8 cellular contexts compared by ENCODE assay signal in the genomic region with DNA sequence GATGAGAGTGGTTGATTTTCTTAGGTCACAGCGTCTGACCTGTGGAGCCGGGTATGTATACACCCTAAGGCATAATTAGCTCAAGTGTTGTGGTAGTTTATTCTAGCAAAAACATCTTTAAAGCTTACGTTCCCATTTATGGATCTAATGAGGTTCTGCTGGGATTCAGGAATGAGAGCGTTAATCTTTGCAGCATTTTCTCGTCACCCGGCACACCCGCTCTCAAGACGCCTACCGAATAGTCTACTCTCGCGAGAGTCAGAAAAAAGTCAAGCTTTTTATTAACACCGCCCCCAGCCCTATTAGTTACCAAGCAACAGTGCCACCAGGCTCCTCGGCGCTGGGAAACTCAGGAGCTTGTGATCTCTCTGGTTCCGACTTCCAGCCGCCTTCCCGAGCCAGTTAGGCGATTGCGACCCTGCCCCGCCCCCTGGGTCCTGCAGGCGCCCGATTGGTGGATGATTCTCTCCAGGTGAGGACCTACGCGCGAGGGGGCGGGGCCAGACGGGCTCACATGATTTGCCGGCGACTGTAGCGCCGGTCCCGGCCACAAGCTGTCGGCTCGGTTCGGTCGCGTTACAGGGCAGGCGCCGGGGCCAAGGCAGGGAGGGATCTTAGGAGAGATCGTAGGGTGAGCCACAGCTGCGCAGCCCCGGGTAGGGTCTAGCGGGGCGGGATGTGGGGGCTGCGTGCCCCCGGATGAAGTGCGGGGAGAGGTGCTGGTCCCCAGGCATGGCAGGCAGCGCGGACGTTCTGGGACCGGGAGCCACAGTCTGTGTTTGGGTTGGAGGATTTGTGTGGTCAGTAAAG.
DNase-seq lines count a peak whose midpoint lies in the region; ATAC-seq and TF ChIP-seq lines count a peak whose summit lies in the region.

A gene (plus strand): TSS at position 540 of the 810 bp plus-strand sequence. CDS start 1,443 bp downstream, outside the sequence.

- peak; percentile 17 for TF ChIP-seq CTCF in coronary artery (IDR thresholded peaks at IDR 0.05)

- peak; percentile 94 for DNase-seq in AG20443 (ENCODE audit: low spot score)
- peak; percentile 99 for DNase-seq in NCI-H510A treated with DMSO at 0.1 percent for 48 hours (lab: John Stamatoyannopoulos, UW)
- peak; percentile 97 for DNase-seq in activated CD4-positive, alpha-beta T cell treated with anti-CD3 and anti-CD28 coated beads, Interleukin-2, amount 50 U/mL, for 1 hour
- peak; percentile 97 for DNase-seq in coronary artery (ENCODE audit: low spot score)
- peak; percentile 100 for DNase-seq in kidney tubule cell (ENCODE audit: low spot score)
- peak; percentile 88 to 94 for DNase-seq in stimulated activated CD4-positive, alpha-beta T cell treated with anti-CD3 and anti-CD28 coated beads, Interleukin-15, amount 100 ng/mL, for 48 hours (ENCODE audit: low read depth in 2 of 2)

- ATAC-seq in HG03354 (IDR thresholded peaks at IDR 0.05; ENCODE audit: poor library complexity, severe bottlenecking, unreplicated experiment) = peak; percentile 83

- TF ChIP-seq POLR2A in GM19099 (IDR thresholded peaks at IDR 0.05; ENCODE audit: extremely low read depth, insufficient read length, low read depth) = peak; percentile 69

- H3K4me3 ChIP-seq in coronary artery = peak within 1 kb of the TSS; percentile 96

- peak within 1 kb of the TSS; percentile 87 to 98 for H3K27ac ChIP-seq in coronary artery

Comparison
In these comparisons a context has a peak if more than half of its experiments do, and no peak if none do; other contexts are left out.
1. Peak in every context shown above with its lines: DNase-seq, ATAC-seq, H3K4me3 ChIP-seq and H3K27ac ChIP-seq.